Comparison of ENCODE assay signal across 8 cellular contexts in genomic region chr15:60390931-60391501, GRCh38. TPM values are rescaled to one million over a fixed set of nuclear protein-coding genes. Genes with fewer than 3 reads are reported as not detected.
DNase-seq lines count a peak whose midpoint lies in the region; ATAC-seq and TF ChIP-seq lines count a peak whose summit lies in the region.

No MANE protein-coding gene starts in this region.

- H3K9me3 ChIP-seq in GM23248 (ENCODE audit: low read depth) (no peaks in the 10 kb centered on the region), Peyer's patch (no peaks in the 10 kb centered on the region), esophagus squamous epithelium (no peaks in the 10 kb centered on the region)

- H3K36me3 Mint-ChIP-seq in osteocyte (ENCODE audit: unreplicated experiment), result peaks cover 55% of the 10 kb centered on the region

- peaks cover 35% of the 10 kb centered on the region for H4K20me1 ChIP-seq in GM23248 (ENCODE audit: insufficient read depth)

- H3K27ac Mint-ChIP-seq in osteocyte (ENCODE audit: unreplicated experiment), result peak overlapping the region; percentile 95

- ATAC-seq in HG02642 (IDR thresholded peaks at IDR 0.05; ENCODE audit: poor library complexity, unreplicated experiment) (no peak), HG03342 (IDR thresholded peaks at IDR 0.05; ENCODE audit: unreplicated experiment) (no peak)

- 1 to 2% methylated on average over 6 of the region's 6 CpGs for WGBS in GM23248 (ENCODE audit: low coverage in 1 of 2, low lambda C conversion rate in 2 of 2, missing lambda C conversion rate in 2 of 2), 2 experiments
- 15 to 26% methylated on average over 6 of the region's 6 CpGs for WGBS in esophagus squamous epithelium, 2 donors

- H3K27me3 ChIP-seq in GM23248 (replicated peaks; ENCODE audit: insufficient read depth) (no peaks in the 10 kb centered on the region), Peyer's patch (no peaks in the 10 kb centered on the region), esophagus squamous epithelium (no peaks in the 10 kb centered on the region)

- peaks cover 95% of the 10 kb centered on the region for H3F3A ChIP-seq in GM23248 (ENCODE audit: insufficient read depth)

- no peak overlapping the region for H2AFZ ChIP-seq in GM23248

- intact Hi-C loops in esophagus squamous epithelium (cut with DNase I), result no loop called here

- no peaks in the 10 kb centered on the region for H3K9me3 Mint-ChIP-seq in osteocyte (ENCODE audit: unreplicated experiment)

- peaks cover 92% of the 10 kb centered on the region for H3K4me1 Mint-ChIP-seq in osteocyte (ENCODE audit: unreplicated experiment)

- H3K27me3 Mint-ChIP-seq in osteocyte (ENCODE audit: unreplicated experiment), result no peaks in the 10 kb centered on the region

- H3K4me3 ChIP-seq in GM23248 (peak overlapping the region; percentile 95), Peyer's patch (peak overlapping the region in 2 of 4 donors; percentile 2 to 14), esophagus squamous epithelium (peak overlapping the region in 3 of 4 donors; percentile 8 to 43 (median 25))

- peak in 1 of 2 donors; percentile 30 for TF ChIP-seq POLR2A in Peyer's patch (IDR thresholded peaks at IDR 0.05)
- peak in 1 of 4 donors; percentile 5 for TF ChIP-seq POLR2A in esophagus squamous epithelium (IDR thresholded peaks at IDR 0.05)

- H3K36me3 ChIP-seq in GM23248 (ENCODE audit: low read depth) (peaks cover 61% of the 10 kb centered on the region), Peyer's patch (peaks cover 0 to 10% (median 0%) of the 10 kb centered on the region in 3 donors), esophagus squamous epithelium (peaks cover 0 to 19% (median 3%) of the 10 kb centered on the region in 3 donors)

- in situ Hi-C loops in GM23248 (cut with MboI), result no loop called here

- peak overlapping the region; percentile 72 for H3K4me3 Mint-ChIP-seq in osteocyte (ENCODE audit: unreplicated experiment)

- DNase-seq in GM23248, result peak; percentile 96
- DNase-seq in Peyer's patch, result peak in 2 of 3 donors; percentile 71 to 85
- peak; percentile 20 for DNase-seq in esophagus squamous epithelium (lab: John Stamatoyannopoulos, UW)
- DNase-seq in osteocyte (ENCODE audit: extremely low spot score, unreplicated experiment), result no peak
- no peak for DNase-seq in NCI-H2196 treated with DMSO at 0.1 percent for 48 hours (lab: John Stamatoyannopoulos, UW; ENCODE audit: unreplicated experiment)
- no peak for DNase-seq in hepatic stellate cell (ENCODE audit: low spot score)

- H3K4me1 ChIP-seq in GM23248 (ENCODE audit: insufficient read depth) (peaks cover 74% of the 10 kb centered on the region), Peyer's patch (peaks cover 0 to 79% (median 18%) of the 10 kb centered on the region in 4 donors), esophagus squamous epithelium (peaks cover 51 to 100% (median 93%) of the 10 kb centered on the region in 3 donors)

- H3K4me2 ChIP-seq in GM23248 (ENCODE audit: unreplicated experiment), result peak overlapping the region; percentile 100

- H3K9ac ChIP-seq in GM23248, result peak overlapping the region; percentile 99

- peaks cover 99% of the 10 kb centered on the region for H3K79me2 ChIP-seq in GM23248 (ENCODE audit: insufficient read depth)

- no peaks in the 10 kb centered on the region for H3K9me2 ChIP-seq in GM23248 (ENCODE audit: insufficient read depth)

- H3K27ac ChIP-seq in GM23248 (peak overlapping the region; percentile 100), Peyer's patch (peak overlapping the region; percentile 19 to 100 (median 92)), esophagus squamous epithelium (peak overlapping the region; percentile 86 to 100 (median 98))

- TF ChIP-seq CTCF in Peyer's patch (IDR thresholded peaks at IDR 0.05) (peak in 2 of 6 experiments; percentile 7 to 24), esophagus squamous epithelium (IDR thresholded peaks at IDR 0.05) (peak in 1 of 6 experiments; percentile 10), osteocyte (IDR thresholded peaks at IDR 0.05) (no peak)

RNA-seq across cellular contexts. Expression of gene ANXA2, which starts 6.8 kb away (rescaled TPM):
- total RNA-seq in GM23248 (2014; rRNA removed; shearing (Covaris generic)), result 4,470 and 4,692 TPM in 2 replicates
- polyA plus RNA-seq in GM23248 (2016; fragmentation: Nextera tagmentation; extraction: Ambion mirVana), result 6,052 and 6,251 TPM in 2 replicates
- 100 to 1,000 TPM; 564 to 802 (median 681) TPM for total RNA-seq in Peyer's patch
- total RNA-seq in esophagus squamous epithelium, result 1,000 to 10,000 TPM; 2,116 to 2,445 (median 2,399) TPM
- 2,961 and 3,149 TPM in 2 replicates for total RNA-seq in osteocyte

Comparison
In these comparisons a context has a peak if more than half of its experiments do, and no peak if none do; other contexts are left out.
1. DNase-seq: peak in GM23248 (single experiment), Peyer's patch (2 of 3) and esophagus squamous epithelium (single experiment); none in osteocyte (single experiment), NCI-H2196 treated with DMSO at 0.1 percent for 48 hours (single experiment) and hepatic stellate cell (single experiment).
2. Peak in every context shown above with its lines, with median percentiles within 50 percentile points of each other: H3K27ac ChIP-seq.